8 cellular contexts compared by ENCODE assay signal in the genomic region with DNA sequence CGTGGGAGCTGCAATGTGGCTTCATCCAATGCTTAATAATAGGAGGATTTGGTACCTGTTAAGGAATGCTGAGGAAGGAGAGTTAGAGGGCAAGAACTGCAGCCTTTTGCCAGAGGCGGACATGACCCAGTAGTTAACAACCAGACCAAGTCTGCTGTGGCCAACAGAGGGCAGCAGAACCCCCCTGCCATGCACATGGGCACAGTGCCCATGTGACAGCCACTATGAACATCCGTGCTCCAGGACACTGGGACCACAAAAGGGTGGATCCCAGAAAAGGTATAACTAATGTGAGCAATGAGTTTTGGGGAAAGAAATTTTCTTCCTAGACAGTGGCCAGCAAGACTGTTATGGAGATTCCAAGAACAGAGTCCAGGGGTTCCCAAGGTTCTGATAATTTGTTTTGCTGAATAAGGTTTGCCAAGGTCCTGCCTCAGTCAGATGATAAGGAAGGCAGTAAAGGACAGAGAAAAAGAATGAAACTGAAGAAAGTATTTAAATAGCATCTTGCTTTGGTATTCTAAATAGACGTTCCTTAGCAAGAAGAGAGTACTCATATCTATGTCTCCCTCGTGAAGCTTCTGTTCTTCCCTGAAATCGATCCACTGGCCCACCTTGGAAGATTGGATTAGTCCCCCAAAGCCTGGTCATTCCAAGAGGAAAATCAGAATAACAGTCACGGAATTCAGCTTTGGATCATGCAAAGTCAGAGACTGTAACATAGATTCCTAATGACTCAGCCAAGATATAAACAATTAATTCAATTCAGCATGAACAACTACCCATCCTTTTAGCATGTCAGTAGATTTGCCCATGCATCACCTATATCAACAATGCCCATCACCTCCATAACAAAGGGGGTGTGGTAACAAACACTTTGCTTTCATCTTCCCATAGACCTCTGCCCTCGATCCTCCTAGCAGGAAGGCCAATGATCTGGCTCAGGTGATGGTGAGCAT. TPM values are rescaled to one million over a fixed set of nuclear protein-coding genes. Genes with fewer than 3 reads are reported as not detected.
DNase-seq lines count a peak whose midpoint lies in the region; ATAC-seq and TF ChIP-seq lines count a peak whose summit lies in the region.

No MANE protein-coding gene starts in this region.

- no peak overlapping the region for H3K4me2 ChIP-seq in MM.1S (ENCODE audit: low read depth, low read length)

- H3K36me3 ChIP-seq in MM.1S (replicated peaks; ENCODE audit: insufficient read depth, low read length) (no peaks in the 10 kb centered on the region), mucosa of descending colon (ENCODE audit: low read depth) (no peaks in the 10 kb centered on the region), thyroid gland (no peaks in the 10 kb centered on the region)

- POLR2A ChIA-PET in activated CD4-positive, alpha-beta T cell treated with anti-CD3 and anti-CD28 coated beads for 36 hours (lab: Charles Lee) = no interaction called here

- CTCF ChIA-PET in activated CD4-positive, alpha-beta T cell treated with anti-CD3 and anti-CD28 coated beads for 36 hours (lab: Charles Lee) = interaction anchor here (0.7 kb wide), 1 partner anchor 564 kb away, joined by 3 read pairs; no protein-coding TSS in a partner anchor

- no peak overlapping the region for H3K27ac ChIP-seq in MM.1S (ENCODE audit: low read length)
- H3K27ac ChIP-seq in thyroid gland = no peak overlapping the region

- DNase-seq in Ammon's horn (ENCODE audit: low spot score) (peak; percentile 75), MM.1S (peak; percentile 59), mucosa of descending colon (peak; percentile 58 to 81 (median 81)), thyroid gland (peak; percentile 72 to 76), COLO829 (ENCODE audit: low spot score) (no peak)
- DNase-seq in activated CD4-positive, alpha-beta T cell treated with anti-CD3 and anti-CD28 coated beads for 36 hours = peak; percentile 75
- no peak for DNase-seq in effector memory CD8-positive, alpha-beta T cell

- WGBS in thyroid gland, 2 donors = 59 to 65% methylated on average over 8 of the region's 8 CpGs

- TF ChIP-seq CTCF in MM.1S (IDR thresholded peaks at IDR 0.05; ENCODE audit: low read length) (peak; percentile 82), mucosa of descending colon (IDR thresholded peaks at IDR 0.05) (peak; percentile 48), thyroid gland (IDR thresholded peaks at IDR 0.05) (peak; percentile 32 to 83 (median 60))

- no peaks in the 10 kb centered on the region for H4K20me1 ChIP-seq in MM.1S (ENCODE audit: insufficient read depth, low read length)

- H3K27ac Mint-ChIP-seq in activated CD4-positive, alpha-beta T cell treated with anti-CD3 and anti-CD28 coated beads for 36 hours = no peak overlapping the region
- H3K27ac Mint-ChIP-seq in effector memory CD8-positive, alpha-beta T cell = no peak overlapping the region

- H2AFZ ChIP-seq in MM.1S (ENCODE audit: low read length) = peak overlapping the region; percentile 29; the same call in 1 of the 2 replicates

- H3K27me3 ChIP-seq in MM.1S (replicated peaks; ENCODE audit: insufficient read depth, low read length) (no peaks in the 10 kb centered on the region), thyroid gland (no peaks in the 10 kb centered on the region)

- H3K4me1 Mint-ChIP-seq in activated CD4-positive, alpha-beta T cell treated with anti-CD3 and anti-CD28 coated beads for 36 hours = no peaks in the 10 kb centered on the region
- H3K4me1 Mint-ChIP-seq in effector memory CD8-positive, alpha-beta T cell (ENCODE audit: low read depth in 2 of 2) = peaks cover 3% of the 10 kb centered on the region in 2 donors

- H3K9me3 Mint-ChIP-seq in activated CD4-positive, alpha-beta T cell treated with anti-CD3 and anti-CD28 coated beads for 36 hours (ENCODE audit: low read depth) = no peaks in the 10 kb centered on the region
- no peaks in the 10 kb centered on the region for H3K9me3 Mint-ChIP-seq in effector memory CD8-positive, alpha-beta T cell

- ATAC-seq in GM18520 (IDR thresholded peaks at IDR 0.05; ENCODE audit: unreplicated experiment) (peak; percentile 50), mucosa of descending colon (peak; percentile 92)
- peak; percentile 85 for ATAC-seq in activated CD4-positive, alpha-beta T cell treated with anti-CD3 and anti-CD28 coated beads for 36 hours
- peak; percentile 27 for ATAC-seq in effector memory CD8-positive, alpha-beta T cell (replicated peaks)

- H3K9me2 ChIP-seq in MM.1S (replicated peaks; ENCODE audit: insufficient read depth, low read length) = no peaks in the 10 kb centered on the region

- intact Hi-C loops in activated CD4-positive, alpha-beta T cell treated with anti-CD3 and anti-CD28 coated beads for 36 hours (cut with DNase I, micrococcal nuclease) = loop anchor here in 1 of 2 experiments (2.0 kb wide), 2 partner anchors 63 to 107 kb away; no protein-coding TSS in a partner anchor
- intact Hi-C loops in mucosa of descending colon (cut with DNase I, micrococcal nuclease) = loop anchor here in 1 of 2 donors (10.0 kb wide), 1 partner anchor 109 kb away; a partner anchor contains a TSS
- intact Hi-C loops in thyroid gland (cut with DNase I) = no loop called here

- H3K4me3 Mint-ChIP-seq in activated CD4-positive, alpha-beta T cell treated with anti-CD3 and anti-CD28 coated beads for 36 hours = no peak overlapping the region
- no peak overlapping the region for H3K4me3 Mint-ChIP-seq in effector memory CD8-positive, alpha-beta T cell

- no peak overlapping the region for H3K4me3 ChIP-seq in MM.1S (ENCODE audit: low read length)
- H3K4me3 ChIP-seq in mucosa of descending colon = no peak overlapping the region
- H3K4me3 ChIP-seq in thyroid gland (replicated peaks in 1 of 3) = no peak overlapping the region

- no peaks in the 10 kb centered on the region for H3K9me3 ChIP-seq in MM.1S (replicated peaks; ENCODE audit: insufficient read depth, low read length)
- no peaks in the 10 kb centered on the region for H3K9me3 ChIP-seq in mucosa of descending colon
- no peaks in the 10 kb centered on the region for H3K9me3 ChIP-seq in thyroid gland

- no peak for TF ChIP-seq POLR2A in thyroid gland (IDR thresholded peaks at IDR 0.05)

- H3K4me1 ChIP-seq in MM.1S (ENCODE audit: low read length) (no peaks in the 10 kb centered on the region), mucosa of descending colon (ENCODE audit: low read depth) (peaks cover 15% of the 10 kb centered on the region), thyroid gland (no peaks in the 10 kb centered on the region)

- no peaks in the 10 kb centered on the region for H3K79me2 ChIP-seq in MM.1S (ENCODE audit: low read length)

- no peaks in the 10 kb centered on the region for H3K36me3 Mint-ChIP-seq in activated CD4-positive, alpha-beta T cell treated with anti-CD3 and anti-CD28 coated beads for 36 hours (ENCODE audit: low read depth)
- no peaks in the 10 kb centered on the region for H3K36me3 Mint-ChIP-seq in effector memory CD8-positive, alpha-beta T cell (ENCODE audit: insufficient read depth)

- H3K9ac ChIP-seq in MM.1S (ENCODE audit: low read length) = no peak overlapping the region

- H3F3A ChIP-seq in MM.1S (ENCODE audit: insufficient read depth, low read length) = no peaks in the 10 kb centered on the region

- H3K27me3 Mint-ChIP-seq in activated CD4-positive, alpha-beta T cell treated with anti-CD3 and anti-CD28 coated beads for 36 hours = peaks cover 26% of the 10 kb centered on the region
- peaks cover 59 to 73% of the 10 kb centered on the region in 2 donors for H3K27me3 Mint-ChIP-seq in effector memory CD8-positive, alpha-beta T cell

RNA-seq across cellular contexts. Expression of a gene that starts 56.0 kb away (rescaled TPM):
- not detected for total RNA-seq in activated CD4-positive, alpha-beta T cell treated with anti-CD3 and anti-CD28 coated beads for 36 hours
- total RNA-seq in mucosa of descending colon (1 to 10 TPM in 2 of 3 donors, under 1 TPM in 1; 0.69 to 6.3 (median 1.3) TPM), thyroid gland (not detected)

Comparison
In these comparisons a context has a peak if more than half of its experiments do, and no peak if none do; other contexts are left out.
1. DNase-seq: peak in Ammon's horn (single experiment), MM.1S (single experiment), activated CD4-positive, alpha-beta T cell treated with anti-CD3 and anti-CD28 coated beads for 36 hours (single experiment), mucosa of descending colon (3 of 3) and thyroid gland (2 of 2); none in effector memory CD8-positive, alpha-beta T cell (0 of 3) and COLO829 (single experiment).
2. ATAC-seq: peak in every context shown above with its lines; median percentile 92 in mucosa of descending colon; 85 in activated CD4-positive, alpha-beta T cell treated with anti-CD3 and anti-CD28 coated beads for 36 hours; 50 in GM18520; 27 in effector memory CD8-positive, alpha-beta T cell.
3. Peak in every context shown above with its lines, with median percentiles within 50 percentile points of each other: CTCF ChIP-seq.